In genomic region chr2:86519349-86519748, GRCh38 we compare ENCODE assay signal across 22 cellular contexts.
"Had no signal": no experiment of that assay in that cellular context is flagged by ENCODE, and none has a peak within 500 bp of the region (broad histone marks: within the 10 kb centered on the region; RNA-seq: fewer than 3 reads in every experiment).

No MANE protein-coding gene starts in this region.

- H3K4me3 Mint-ChIP-seq: activated naive CD8-positive, alpha-beta T cell; brain; effector memory CD8-positive, alpha-beta T cell; mesothelial cell of epicardium; naive thymus-derived CD4-positive, alpha-beta T cell; stimulated activated naive B cell treated with anti-CD40 and anti-IgM and Interleukin-4, amounts not matched to agents 10 μg/mL and 1 μg/mL and 100 μg/mL, for 72 hours had no signal

- H3K4me1 Mint-ChIP-seq: brain, mesothelial cell of epicardium had no signal

- H3K27me3 ChIP-seq: adrenal gland, ascending aorta, right atrium auricular region, suprapubic skin, tibial artery had no signal

- H3K4me3 ChIP-seq: adrenal gland, ascending aorta, right atrium auricular region, suprapubic skin, tibial artery had no signal

- H3K27ac Mint-ChIP-seq: activated naive CD8-positive, alpha-beta T cell; brain; effector memory CD8-positive, alpha-beta T cell; mesothelial cell of epicardium; stimulated activated naive B cell treated with anti-CD40 and anti-IgM and Interleukin-4, amounts not matched to agents 10 μg/mL and 1 μg/mL and 100 μg/mL, for 72 hours had no signal

- H3K9me3 Mint-ChIP-seq: brain had no signal

- H3K4me1 ChIP-seq: adrenal gland, ascending aorta, right atrium auricular region, suprapubic skin had no signal

- H3K9me3 ChIP-seq: adrenal gland, ascending aorta, suprapubic skin, tibial artery had no signal

- H3K36me3 ChIP-seq: adrenal gland, ascending aorta had no signal

- H3K27ac ChIP-seq: adrenal gland, ascending aorta, right atrium auricular region, suprapubic skin, tibial artery had no signal

- DNase-seq: activated CD4-positive, alpha-beta T cell treated with anti-CD3 and anti-CD28 coated beads for 4 hours; activated CD4-positive, alpha-beta T cell treated with anti-CD3 and anti-CD28 coated beads, Interleukin-2, amount 50 U/mL, for 4 hours; activated effector memory CD4-positive, alpha-beta T cell treated with Interleukin-2 at 50 U/mL for 16 hours; activated naive CD4-positive, alpha-beta T cell treated with Interleukin-2 at 50 U/mL for 16 hours; adrenal gland; cortex of kidney; effector memory CD8-positive, alpha-beta T cell; erythroblast; head of caudate nucleus; hippocampal formation; naive thymus-derived CD4-positive, alpha-beta T cell; stimulated activated CD4-positive, alpha-beta T cell treated with anti-CD3 and anti-CD28 coated beads, Interleukin-15, amount 100 ng/mL, for 24 hours; stimulated activated CD4-positive, alpha-beta T cell treated with anti-CD3 and anti-CD28 coated beads, Interleukin-2, amount 100 ng/mL, for 24 hours; stimulated activated naive B cell treated with anti-CD40 and anti-IgM and Interleukin-4, amounts not matched to agents 10 μg/mL and 1 μg/mL and 100 μg/mL, for 72 hours; T-helper 2 cell; tibial artery had no signal

- H3K36me3 Mint-ChIP-seq: activated naive CD8-positive, alpha-beta T cell had no signal

- H3K27me3 Mint-ChIP-seq: activated naive CD8-positive, alpha-beta T cell; brain; effector memory CD8-positive, alpha-beta T cell; naive thymus-derived CD4-positive, alpha-beta T cell; stimulated activated naive B cell treated with anti-CD40 and anti-IgM and Interleukin-4, amounts not matched to agents 10 μg/mL and 1 μg/mL and 100 μg/mL, for 72 hours had no signal
